ENCODE assay signal across 33 cellular contexts in genomic region chr3:177494216-177494615, GRCh38.
"Had no signal": no experiment of that assay in that cellular context is flagged by ENCODE, and none has a peak within 500 bp of the region (broad histone marks: within the 10 kb centered on the region; RNA-seq: fewer than 3 reads in every experiment).

No MANE protein-coding gene starts in this region.

- H3K4me3 Mint-ChIP-seq: activated B cell treated with CpG ODN at 0.5 μM for 24 hours; activated CD4-positive, alpha-beta memory T cell treated with anti-CD3 and anti-CD28 coated beads for 36 hours; activated CD4-positive, alpha-beta T cell treated with anti-CD3 and anti-CD28 coated beads, Interleukin-2, amount 10 ng/mL, durations not matched to agents 24 days and 14 days; activated CD8-positive, alpha-beta T cell treated with anti-CD3 and anti-CD28 coated beads for 36 hours; activated naive CD4-positive, alpha-beta T cell treated with anti-CD3 and anti-CD28 coated beads for 36 hours; activated naive CD8-positive, alpha-beta T cell treated with anti-CD3 and anti-CD28 coated beads for 36 hours; activated T-cell treated with anti-CD3 and anti-CD28 coated beads, Interleukin-2, amount 50 U/mL, for 4 hours; activated T-cell treated with anti-CD3 and anti-CD28 coated beads, Interleukin-2, amount 50 U/mL, for 72 hours; activated T-helper 1 cell treated with anti-CD3 and anti-CD28 coated beads, Interleukin-12 subunit alpha, Interleukin-12 subunit beta, Interleukin-2, Interleukin-4 antibody, amounts not matched to agents 30 ng/mL and 10 ng/mL and 1 ng/mL, durations not matched to agents 14 hours and 24 hours and 36 hours; activated T-helper 17 cell treated with anti-CD3 and anti-CD28 coated beads, Interleukin-2, amount 50 U/mL, for 72 hours; T-helper 1 cell treated with Interleukin-12 subunit alpha and Interleukin-12 subunit beta and Interleukin-4 antibody, amounts not matched to agents 30 μg/mL and 1 μg/mL, for 36 hours; T-helper 2 cell treated with Interferon-gamma antibody and Interleukin-4, amounts not matched to agents 5 μg/mL and 100 μg/mL, for 36 hours had no signal

- H3K36me3 Mint-ChIP-seq: activated CD4-positive, alpha-beta memory T cell treated with anti-CD3 and anti-CD28 coated beads for 36 hours had no signal

- DNase-seq: activated B cell treated with CpG ODN at 0.5 μM for 24 hours; activated CD4-positive, alpha-beta memory T cell treated with anti-CD3 and anti-CD28 coated beads for 36 hours; activated CD4-positive, alpha-beta T cell treated with anti-CD3 and anti-CD28 coated beads for 4 hours; activated CD4-positive, alpha-beta T cell treated with anti-CD3 and anti-CD28 coated beads, Interleukin-2, amount 10 ng/mL, durations not matched to agents 24 days and 14 days; activated CD4-positive, alpha-beta T cell treated with anti-CD3 and anti-CD28 coated beads, Interleukin-2, amount 50 U/mL, for 1 hour; activated CD4-positive, alpha-beta T cell treated with anti-CD3 and anti-CD28 coated beads, Interleukin-2, amount 50 U/mL, for 4 hours; activated CD4-positive, CD25-positive, alpha-beta regulatory T cell treated with anti-CD3 and anti-CD28 coated beads, Interleukin-2, amount 50 U/mL, for 72 hours; activated CD8-positive, alpha-beta memory T cell treated with anti-CD3 and anti-CD28 coated beads, Interleukin-2, amount 50 U/mL, for 4 hours; activated CD8-positive, alpha-beta T cell treated with anti-CD3 and anti-CD28 coated beads for 36 hours; activated effector memory CD4-positive, alpha-beta T cell treated with anti-CD3 and anti-CD28 coated beads, Interleukin-2, amount 50 U/mL, for 16 hours; activated gamma-delta T cell treated with Interleukin-2 at 50 U/mL for 16 hours; activated naive CD4-positive, alpha-beta T cell; activated naive CD4-positive, alpha-beta T cell treated with anti-CD3 and anti-CD28 coated beads for 36 hours; activated naive CD4-positive, alpha-beta T cell treated with anti-CD3 and anti-CD28 coated beads, Interleukin-2, amount 50 U/mL, for 16 hours; activated naive CD8-positive, alpha-beta T cell treated with anti-CD3 and anti-CD28 coated beads for 36 hours; activated T-cell treated with anti-CD3 and anti-CD28 coated beads for 4 hours; activated T-cell treated with anti-CD3 and anti-CD28 coated beads, Interleukin-2, amount 50 U/mL, for 1 hour; activated T-cell treated with anti-CD3 and anti-CD28 coated beads, Interleukin-2, amount 50 U/mL, for 4 hours; activated T-cell treated with anti-CD3 and anti-CD28 coated beads, Interleukin-2, amount 50 U/mL, for 72 hours; adrenal gland; amniotic stem cell; aorta; body of pancreas; brain microvascular endothelial cell; central memory CD4-positive, alpha-beta T cell; T-helper 1 cell; T-helper 2 cell; T-helper 9 cell had no signal

- H3K27ac Mint-ChIP-seq: activated B cell treated with CpG ODN at 0.5 μM for 24 hours; activated CD4-positive, alpha-beta memory T cell treated with anti-CD3 and anti-CD28 coated beads for 36 hours; activated CD4-positive, alpha-beta T cell treated with anti-CD3 and anti-CD28 coated beads, Interleukin-2, amount 10 ng/mL, durations not matched to agents 24 days and 14 days; activated CD8-positive, alpha-beta T cell treated with anti-CD3 and anti-CD28 coated beads for 36 hours; activated naive CD4-positive, alpha-beta T cell treated with anti-CD3 and anti-CD28 coated beads for 36 hours; activated naive CD4-positive, alpha-beta T cell treated with anti-CD3 and anti-CD28 coated beads, Interleukin-2, amount 50 U/mL, for 72 hours; activated naive CD8-positive, alpha-beta T cell treated with anti-CD3 and anti-CD28 coated beads for 36 hours; activated T-cell treated with anti-CD3 and anti-CD28 coated beads, Interleukin-2, amount 50 U/mL, for 72 hours; activated T-helper 1 cell treated with anti-CD3 and anti-CD28 coated beads, Interleukin-12 subunit alpha, Interleukin-12 subunit beta, Interleukin-2, Interleukin-4 antibody, amounts not matched to agents 30 ng/mL and 10 ng/mL and 1 ng/mL, durations not matched to agents 14 hours and 24 hours and 36 hours; activated T-helper 17 cell treated with anti-CD3 and anti-CD28 coated beads, Interleukin-2, amount 50 U/mL, for 72 hours; T-helper 1 cell treated with Interleukin-12 subunit alpha and Interleukin-12 subunit beta and Interleukin-4 antibody, amounts not matched to agents 30 μg/mL and 1 μg/mL, for 36 hours; T-helper 2 cell treated with Interferon-gamma antibody and Interleukin-4, amounts not matched to agents 5 μg/mL and 100 μg/mL, for 36 hours had no signal

- H3K27me3 Mint-ChIP-seq: activated B cell treated with CpG ODN at 0.5 μM for 24 hours; activated CD4-positive, alpha-beta memory T cell treated with anti-CD3 and anti-CD28 coated beads for 36 hours; activated CD4-positive, alpha-beta T cell treated with anti-CD3 and anti-CD28 coated beads, Interleukin-2, amount 10 ng/mL, durations not matched to agents 24 days and 14 days; activated CD8-positive, alpha-beta T cell treated with anti-CD3 and anti-CD28 coated beads for 36 hours; activated naive CD8-positive, alpha-beta T cell treated with anti-CD3 and anti-CD28 coated beads for 36 hours; activated T-helper 17 cell treated with anti-CD3 and anti-CD28 coated beads, Interleukin-2, amount 50 U/mL, for 72 hours had no signal

- ATAC-seq: activated CD8-positive, alpha-beta T cell treated with anti-CD3 and anti-CD28 coated beads for 36 hours; activated naive CD4-positive, alpha-beta T cell treated with anti-CD3 and anti-CD28 coated beads, Interleukin-2, amount 50 U/mL, for 72 hours; activated T-cell treated with anti-CD3 and anti-CD28 coated beads, Interleukin-2, amount 50 U/mL, for 4 hours; activated T-cell treated with anti-CD3 and anti-CD28 coated beads, Interleukin-2, amount 50 U/mL, for 72 hours; activated T-helper 17 cell treated with anti-CD3 and anti-CD28 coated beads, Interleukin-2, amount 50 U/mL, for 72 hours; body of pancreas had no signal

- H3K9me3 Mint-ChIP-seq: activated B cell treated with CpG ODN at 0.5 μM for 24 hours; activated CD4-positive, alpha-beta memory T cell treated with anti-CD3 and anti-CD28 coated beads for 36 hours; activated CD8-positive, alpha-beta T cell treated with anti-CD3 and anti-CD28 coated beads for 36 hours; activated naive CD4-positive, alpha-beta T cell treated with anti-CD3 and anti-CD28 coated beads for 36 hours; activated naive CD8-positive, alpha-beta T cell treated with anti-CD3 and anti-CD28 coated beads for 36 hours; activated T-cell treated with anti-CD3 and anti-CD28 coated beads, Interleukin-2, amount 50 U/mL, for 4 hours; activated T-helper 17 cell treated with anti-CD3 and anti-CD28 coated beads, Interleukin-2, amount 50 U/mL, for 72 hours; T-helper 2 cell treated with Interferon-gamma antibody and Interleukin-4, amounts not matched to agents 5 μg/mL and 100 μg/mL, for 36 hours had no signal
